In the genomic region with DNA sequence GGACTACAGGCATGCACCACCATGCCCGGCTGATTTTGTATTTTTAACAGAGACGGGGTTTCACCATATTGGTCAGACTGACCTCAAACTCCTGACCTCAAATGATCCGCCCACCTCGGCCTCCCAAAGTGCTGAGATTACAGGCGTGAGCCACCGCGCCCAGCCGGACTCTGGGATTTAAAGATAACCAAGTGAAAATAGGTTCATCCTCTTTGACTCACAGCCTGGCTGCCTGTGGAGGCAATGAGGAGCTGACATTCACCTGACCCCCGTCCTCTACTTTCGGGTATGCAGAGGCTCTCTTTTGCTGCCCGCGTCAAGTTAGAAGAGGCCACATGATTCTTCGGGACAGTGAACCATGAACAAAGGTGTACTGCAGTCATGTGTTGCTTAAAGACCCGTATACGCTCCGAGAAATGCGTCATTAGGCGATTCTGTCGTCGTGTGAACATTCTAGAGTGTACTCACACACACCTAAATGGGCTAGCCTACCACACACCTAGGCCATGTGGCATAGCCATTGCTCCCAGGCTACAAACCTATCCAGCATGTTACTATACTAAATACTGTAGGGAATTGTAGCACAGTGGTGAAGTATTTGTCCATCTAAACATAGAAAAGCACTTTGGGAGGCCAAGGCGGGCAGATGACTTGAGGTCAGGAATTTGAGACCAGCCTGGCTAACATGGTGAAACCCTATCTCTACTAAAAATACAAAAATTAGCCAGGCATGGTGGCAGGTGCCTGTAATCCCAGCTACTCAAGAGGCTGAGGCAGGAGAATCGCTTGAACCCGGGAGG, we compare ENCODE assay signal across 8 cellular contexts. TPM values are rescaled to one million over a fixed set of nuclear protein-coding genes. Genes with fewer than 3 reads are reported as not detected.
DNase-seq lines count a peak whose midpoint lies in the region; ATAC-seq, FAIRE-seq and TF ChIP-seq lines count a peak whose summit lies in the region.
"Not testable (repeated sequence)": the region's sequence is repeated elsewhere in the genome, so short reads cannot be mapped to it uniquely, and the experiment has no call there.

No MANE protein-coding gene starts in this region.

- intact Hi-C loops in vagina (cut with DNase I) = not testable (repeated sequence)

- H3K9me3 Mint-ChIP-seq in T-helper 2 cell treated with Interferon-gamma antibody and Interleukin-4, amounts not matched to agents 5 μg/mL and 100 μg/mL, for 36 hours; central memory CD8-positive, alpha-beta T cell: not testable (repeated sequence)

- TF ChIP-seq POLR2A in vagina (IDR thresholded peaks at IDR 0.05) = not testable (repeated sequence)

- not testable (repeated sequence) for H3K4me1 ChIP-seq in right atrium auricular region
- H3K4me1 ChIP-seq in skeletal muscle tissue (ENCODE audit: control insufficient read depth in 3 of 3, insufficient read depth in 3 of 3, low read length in 3 of 3) = peaks cover 30 to 46% (median 30%) of the 10 kb centered on the region in 3 donors
- H3K4me1 ChIP-seq in vagina = peaks cover 12% of the 10 kb centered on the region

- not testable (repeated sequence) for H3K27me3 Mint-ChIP-seq in T-helper 2 cell treated with Interferon-gamma antibody and Interleukin-4, amounts not matched to agents 5 μg/mL and 100 μg/mL, for 36 hours (ENCODE audit: low read depth); central memory CD8-positive, alpha-beta T cell

- peak overlapping the region in 1 of 3 donors; percentile 41 for H3K9ac ChIP-seq in skeletal muscle tissue (ENCODE audit: low read depth in 1 of 3, low read length in 3 of 3)

- not testable (repeated sequence) for H3K9me3 ChIP-seq in right atrium auricular region; skeletal muscle tissue (ENCODE audit: control insufficient read depth in 3 of 3, low read length in 3 of 3); vagina

- peak; percentile 36 for FAIRE-seq in GM18507 (lab: Jason Lieb, UNC)

- ATAC-seq in central memory CD8-positive, alpha-beta T cell (replicated peaks; ENCODE audit: extremely low read depth, poor library complexity, severe bottlenecking) = not testable (repeated sequence)

- H3K27me3 ChIP-seq in right atrium auricular region; skeletal muscle tissue (ENCODE audit: control insufficient read depth in 3 of 3, insufficient read depth in 3 of 3, low read length in 3 of 3); vagina: not testable (repeated sequence)

- not testable (repeated sequence) for H3K4me3 ChIP-seq in right atrium auricular region, vagina
- peak overlapping the region in 1 of 3 donors; percentile 57 for H3K4me3 ChIP-seq in skeletal muscle tissue (ENCODE audit: low read length in 3 of 3)

- peak overlapping the region; percentile 94 for H3K27ac Mint-ChIP-seq in T-helper 2 cell treated with Interferon-gamma antibody and Interleukin-4, amounts not matched to agents 5 μg/mL and 100 μg/mL, for 36 hours
- H3K27ac Mint-ChIP-seq in central memory CD8-positive, alpha-beta T cell (ENCODE audit: low read depth) = peak overlapping the region; percentile 50

- not testable (repeated sequence) for H3K36me3 Mint-ChIP-seq in T-helper 2 cell treated with Interferon-gamma antibody and Interleukin-4, amounts not matched to agents 5 μg/mL and 100 μg/mL, for 36 hours (ENCODE audit: low read depth); central memory CD8-positive, alpha-beta T cell (ENCODE audit: insufficient read depth)

- H3K4me1 Mint-ChIP-seq in T-helper 2 cell treated with Interferon-gamma antibody and Interleukin-4, amounts not matched to agents 5 μg/mL and 100 μg/mL, for 36 hours (ENCODE audit: low read depth) = peaks cover 53% of the 10 kb centered on the region
- H3K4me1 Mint-ChIP-seq in central memory CD8-positive, alpha-beta T cell = peaks cover 29% of the 10 kb centered on the region

- not testable (repeated sequence) for DNase-seq in GM18507 (ENCODE audit: extremely low spot score, insufficient read length, low read depth); T-helper 2 cell treated with Interferon-gamma antibody and Interleukin-4, amounts not matched to agents 5 μg/mL and 100 μg/mL, for 36 hours (ENCODE audit: low spot score); central memory CD8-positive, alpha-beta T cell (ENCODE audit: low spot score in 2 of 2); right atrium auricular region (ENCODE audit: low spot score); vagina (ENCODE audit: extremely low spot score in 2 of 2)
- DNase-seq in activated effector memory CD4-positive, alpha-beta T cell treated with anti-CD3 and anti-CD28 coated beads, Interleukin-2, amount 50 U/mL, for 16 hours = peak; percentile 59
- DNase-seq in myocyte (ENCODE audit: low read depth) = peak; percentile 66

- H3K27ac ChIP-seq in right atrium auricular region (peak overlapping the region; percentile 51 to 71), skeletal muscle tissue (ENCODE audit: low read depth, low read length) (peak overlapping the region; percentile 73), vagina (peak overlapping the region; percentile 10)

- peak overlapping the region; percentile 76 for H3K4me3 Mint-ChIP-seq in T-helper 2 cell treated with Interferon-gamma antibody and Interleukin-4, amounts not matched to agents 5 μg/mL and 100 μg/mL, for 36 hours
- H3K4me3 Mint-ChIP-seq in central memory CD8-positive, alpha-beta T cell = peak overlapping the region; percentile 65

- not testable (repeated sequence) for TF ChIP-seq CTCF in right atrium auricular region (IDR thresholded peaks at IDR 0.05); vagina (IDR thresholded peaks at IDR 0.05)

- not testable (repeated sequence) for H3K36me3 ChIP-seq in right atrium auricular region; skeletal muscle tissue (ENCODE audit: control insufficient read depth in 3 of 3, insufficient read depth in 3 of 3, low read length in 3 of 3); vagina

RNA-seq across cellular contexts. Expression of a gene that starts 12.0 kb away (rescaled TPM):
- total RNA-seq in right atrium auricular region = 1 to 10 TPM; 8.4 to 9.7 TPM
- 5.1 and 5.4 TPM in 2 replicates for total RNA-seq in myocyte
- 17.1 TPM for polyA plus RNA-seq in myocyte (2012)
- 2.6 TPM for total RNA-seq in skeletal muscle tissue
- total RNA-seq in vagina = 18.4 TPM

RNA-seq across cellular contexts. Expression of a gene that starts 12.9 kb away (rescaled TPM):
- 10 to 100 TPM in 1 of 2 donors, 1 to 10 TPM in 1; 9.5 to 13.0 TPM for total RNA-seq in right atrium auricular region
- 6.0 and 7.1 TPM in 2 replicates for total RNA-seq in myocyte
- 3.6 TPM for polyA plus RNA-seq in myocyte (2012)
- 6.8 TPM for total RNA-seq in skeletal muscle tissue
- total RNA-seq in vagina = 8.8 TPM

RNA-seq across cellular contexts. Expression of a gene that starts 54.9 kb away (rescaled TPM):
- total RNA-seq in right atrium auricular region (1 to 10 TPM; 1.1 to 1.2 TPM), myocyte (1.7 and 2.6 TPM in 2 replicates), skeletal muscle tissue (2.1 TPM), vagina (10.8 TPM)
- 3.3 TPM for polyA plus RNA-seq in myocyte (2012)

Comparison
In these comparisons a context has a peak if more than half of its experiments do, and no peak if none do; other contexts are left out.
1. H3K27ac ChIP-seq: peak in every context shown above with its lines; median percentile 73 in skeletal muscle tissue; 61 in right atrium auricular region; 10 in vagina.